In genomic region chr7:2990949-2991470, GRCh38 we compare ENCODE assay signal across 25 cellular contexts. TPM values are rescaled to one million over a fixed set of nuclear protein-coding genes. Genes with fewer than 3 reads are reported as not detected.
DNase-seq lines count a peak whose midpoint lies in the region; ATAC-seq, FAIRE-seq and TF ChIP-seq lines count a peak whose summit lies in the region.
"Had no signal": no experiment of that assay in that cellular context is flagged by ENCODE, and none has a peak within 500 bp of the region (broad histone marks: within the 10 kb centered on the region; RNA-seq: fewer than 3 reads in every experiment).

No MANE protein-coding gene starts in this region.

- H3K9me3 ChIP-seq in right atrium auricular region (peaks cover 0 to 23% of the 10 kb centered on the region in 2 donors), BE2C (no peaks in the 10 kb centered on the region)

- peak overlapping the region; percentile 48 for H3K27ac Mint-ChIP-seq in memory B cell
- H3K27ac Mint-ChIP-seq in stimulated activated memory B cell treated with anti-CD40 and anti-IgM and Interleukin-4, amounts not matched to agents 10 μg/mL and 1 μg/mL and 100 μg/mL, for 72 hours: no peak overlapping the region

- H3K4me1 ChIP-seq in right atrium auricular region (no peaks in the 10 kb centered on the region), BE2C (no peaks in the 10 kb centered on the region)

- peaks cover 51% of the 10 kb centered on the region for H3K36me3 Mint-ChIP-seq in memory B cell
- H3K36me3 Mint-ChIP-seq in stimulated activated memory B cell treated with anti-CD40 and anti-IgM and Interleukin-4, amounts not matched to agents 10 μg/mL and 1 μg/mL and 100 μg/mL, for 72 hours: peaks cover 84% of the 10 kb centered on the region
- H3K36me3 Mint-ChIP-seq: CD14-positive monocyte had no signal

- H3K27me3 Mint-ChIP-seq in memory B cell: no peaks in the 10 kb centered on the region
- no peaks in the 10 kb centered on the region for H3K27me3 Mint-ChIP-seq in stimulated activated memory B cell treated with anti-CD40 and anti-IgM and Interleukin-4, amounts not matched to agents 10 μg/mL and 1 μg/mL and 100 μg/mL, for 72 hours

- peaks cover 19% of the 10 kb centered on the region for H3K4me1 Mint-ChIP-seq in memory B cell
- H3K4me1 Mint-ChIP-seq in stimulated activated memory B cell treated with anti-CD40 and anti-IgM and Interleukin-4, amounts not matched to agents 10 μg/mL and 1 μg/mL and 100 μg/mL, for 72 hours: peaks cover 27% of the 10 kb centered on the region
- H3K4me1 Mint-ChIP-seq: CD14-positive monocyte had no signal

- peak; percentile 30 for DNase-seq in activated effector memory CD4-positive, alpha-beta T cell treated with anti-CD3 and anti-CD28 coated beads, Interleukin-2, amount 50 U/mL, for 16 hours
- DNase-seq in activated effector memory CD4-positive, alpha-beta T cell treated with Interleukin-2 at 50 U/mL for 16 hours: no peak
- DNase-seq in amniotic epithelial cell (ENCODE audit: low read depth) (peak; percentile 55), memory B cell (ENCODE audit: low spot score in 2 of 2) (no peak), urothelium cell line (ENCODE audit: low spot score) (no peak), right atrium auricular region (ENCODE audit: low spot score) (no peak), BE2C (no peak)
- DNase-seq: DMS53, GDM1, HCEC 1CT, KG1, NCI-H1105 treated with DMSO at 0.1 percent for 48 hours, NCI-H2029 treated with DMSO at 0.1 percent for 48 hours, NCI-H2171, NCI-H345, NCI-H524, NCI-H774, SIG-M5, SK-N-SH had no signal

- H3K9me3 Mint-ChIP-seq in memory B cell: peaks cover 10% of the 10 kb centered on the region
- H3K9me3 Mint-ChIP-seq in stimulated activated memory B cell treated with anti-CD40 and anti-IgM and Interleukin-4, amounts not matched to agents 10 μg/mL and 1 μg/mL and 100 μg/mL, for 72 hours: peaks cover 19% of the 10 kb centered on the region

- H3K4me3 ChIP-seq in right atrium auricular region (no peak overlapping the region), BE2C (ENCODE audit: low read depth, low read length) (no peak overlapping the region)

- no peak overlapping the region for H3K27ac ChIP-seq in right atrium auricular region

- H3K36me3 ChIP-seq in right atrium auricular region (no peaks in the 10 kb centered on the region), BE2C (no peaks in the 10 kb centered on the region)

- H3K4me3 Mint-ChIP-seq in memory B cell: no peak overlapping the region
- H3K4me3 Mint-ChIP-seq in stimulated activated memory B cell treated with anti-CD40 and anti-IgM and Interleukin-4, amounts not matched to agents 10 μg/mL and 1 μg/mL and 100 μg/mL, for 72 hours: no peak overlapping the region
- H3K4me3 Mint-ChIP-seq: CD14-positive monocyte had no signal

- FAIRE-seq in urothelium cell line (lab: Jason Lieb, UNC): peak; percentile 27
- FAIRE-seq: D721Med, GM18507, GM19239 had no signal

- H3K27me3 ChIP-seq in right atrium auricular region: no peaks in the 10 kb centered on the region
- H3K27me3 ChIP-seq in BE2C: no peaks in the 10 kb centered on the region

- TF ChIP-seq CTCF in right atrium auricular region (IDR thresholded peaks at IDR 0.05): no peak
- TF ChIP-seq CTCF in BE2C (IDR thresholded peaks at IDR 0.05; ENCODE audit: low read depth, low read length): no peak

- no peak for ATAC-seq in memory B cell (ENCODE audit: low read depth)
- ATAC-seq in stimulated activated memory B cell treated with anti-CD40 and anti-IgM and Interleukin-4, amounts not matched to agents 10 μg/mL and 1 μg/mL and 100 μg/mL, for 72 hours: no peak
- ATAC-seq: Panc1 had no signal

RNA-seq across cellular contexts. Expression of gene CARD11, which starts 52.7 kb away (rescaled TPM):
- under 1 TPM; 0.22 to 0.55 TPM for total RNA-seq in right atrium auricular region
- not detected for polyA plus RNA-seq in BE2C (2012; ENCODE audit: insufficient read depth, insufficient read length, low read depth)
- polyA plus RNA-seq: SK-N-SH had no signal

Comparison
In these comparisons a context has a peak if more than half of its experiments do, and no peak if none do; other contexts are left out.
1. DNase-seq: peak in activated effector memory CD4-positive, alpha-beta T cell treated with anti-CD3 and anti-CD28 coated beads, Interleukin-2, amount 50 U/mL, for 16 hours (single experiment) and amniotic epithelial cell (single experiment); none in activated effector memory CD4-positive, alpha-beta T cell treated with Interleukin-2 at 50 U/mL for 16 hours (single experiment), memory B cell (0 of 2), urothelium cell line (single experiment), right atrium auricular region (single experiment) and BE2C (single experiment).